ENCODE assay signal across 20 cellular contexts in genomic region chr11:26930518-26931247, GRCh38.
DNase-seq lines count a peak whose midpoint lies in the region; TF ChIP-seq lines count a peak whose summit lies in the region.
"Had no signal": no experiment of that assay in that cellular context is flagged by ENCODE, and none has a peak within 500 bp of the region (broad histone marks: within the 10 kb centered on the region; RNA-seq: fewer than 3 reads in every experiment).

No MANE protein-coding gene starts in this region.

- H3K36me3 ChIP-seq in GM23248 (ENCODE audit: low read depth): no peaks in the 10 kb centered on the region
- H3K36me3 ChIP-seq in esophagus muscularis mucosa: no peaks in the 10 kb centered on the region
- H3K36me3 ChIP-seq in BE2C: no peaks in the 10 kb centered on the region

- H3K36me3 Mint-ChIP-seq in nephron (ENCODE audit: low read depth): no peaks in the 10 kb centered on the region
- H3K36me3 Mint-ChIP-seq: activated naive CD8-positive, alpha-beta T cell treated with anti-CD3 and anti-CD28 coated beads, Interleukin-2, amount 10 ng/mL, durations not matched to agents 7 days and 5 days; naive B cell had no signal

- whole genome bisulfite sequencing in GM23248 (ENCODE audit: low coverage in 1 of 2, low lambda C conversion rate in 2 of 2, missing lambda C conversion rate in 2 of 2), 2 experiments: 35 to 61% methylated on average over 1 of the region's 1 CpG
- WGBS in esophagus muscularis mucosa: 52% methylated on average over 1 of the region's 1 CpG

- H3K9me2 ChIP-seq in GM23248 (ENCODE audit: insufficient read depth): 0 out of 2 replicates have a peak, but pooled peaks cover 8% of the 10 kb centered on the region

- H3K4me3 ChIP-seq in GM23248 (no peak overlapping the region), esophagus muscularis mucosa (no peak overlapping the region), BE2C (ENCODE audit: low read depth, low read length) (no peak overlapping the region)
- H3K4me3 ChIP-seq: K562, SK-N-MC had no signal

- peaks cover 25% of the 10 kb centered on the region for H3K4me1 Mint-ChIP-seq in nephron
- H3K4me1 Mint-ChIP-seq: activated naive CD8-positive, alpha-beta T cell treated with anti-CD3 and anti-CD28 coated beads, Interleukin-2, amount 10 ng/mL, durations not matched to agents 7 days and 5 days; naive B cell had no signal

- H3K27ac Mint-ChIP-seq in nephron: peak overlapping the region in 2 of 3 experiments; percentile 38 to 43
- H3K27ac Mint-ChIP-seq: activated naive CD8-positive, alpha-beta T cell treated with anti-CD3 and anti-CD28 coated beads, Interleukin-2, amount 10 ng/mL, durations not matched to agents 7 days and 5 days; activated T-cell treated with anti-CD3 and anti-CD28 coated beads, Interleukin-2, amount 50 U/mL, for 72 hours; naive B cell had no signal

- H2AFZ ChIP-seq in GM23248: no peak overlapping the region; the same call in 1 of the 2 replicates

- H3K9me3 Mint-ChIP-seq in nephron: peaks cover 16% of the 10 kb centered on the region

- no peak overlapping the region for H3K9ac ChIP-seq in GM23248

- intact Hi-C loops in esophagus muscularis mucosa (cut with DNase I): no loop called here

- TF ChIP-seq CTCF in esophagus muscularis mucosa (IDR thresholded peaks at IDR 0.05): no peak
- no peak for TF ChIP-seq CTCF in nephron (IDR thresholded peaks at IDR 0.05; ENCODE audit: unreplicated experiment in 3 of 3)
- TF ChIP-seq CTCF in BE2C (IDR thresholded peaks at IDR 0.05; ENCODE audit: low read depth, low read length): no peak

- H3K4me2 ChIP-seq in GM23248 (ENCODE audit: unreplicated experiment): peak overlapping the region; percentile 0

- H3K27me3 ChIP-seq in GM23248 (replicated peaks; ENCODE audit: insufficient read depth): no peaks in the 10 kb centered on the region
- H3K27me3 ChIP-seq in esophagus muscularis mucosa: no peaks in the 10 kb centered on the region
- no peaks in the 10 kb centered on the region for H3K27me3 ChIP-seq in BE2C
- H3K27me3 ChIP-seq: foreskin keratinocyte had no signal

- in situ Hi-C loops in GM23248 (cut with MboI): no loop called here
- in situ Hi-C loops in ACHN (cut with HindIII; ENCODE audit: low pct_ligation_motif_present, low pct_unique_long_range_greater_than_20kb, low sequenced_read_pairs): no loop called here

- H3K9me3 ChIP-seq in GM23248 (ENCODE audit: low read depth): no peaks in the 10 kb centered on the region
- no peaks in the 10 kb centered on the region for H3K9me3 ChIP-seq in esophagus muscularis mucosa
- no peaks in the 10 kb centered on the region for H3K9me3 ChIP-seq in BE2C

- no peaks in the 10 kb centered on the region for H4K20me1 ChIP-seq in GM23248 (ENCODE audit: insufficient read depth)

- peak overlapping the region; percentile 68 for H3K27ac ChIP-seq in GM23248
- H3K27ac ChIP-seq in esophagus muscularis mucosa (replicated peaks in 1 of 4): peak overlapping the region in 3 of 4 donors; percentile 15 to 20 (median 17)
- H3K27ac ChIP-seq: foreskin keratinocyte, HL-60, SK-N-MC had no signal

- H3K4me3 Mint-ChIP-seq in nephron: no peak overlapping the region
- H3K4me3 Mint-ChIP-seq: activated naive CD8-positive, alpha-beta T cell treated with anti-CD3 and anti-CD28 coated beads, Interleukin-2, amount 10 ng/mL, durations not matched to agents 7 days and 5 days; activated T-cell treated with anti-CD3 and anti-CD28 coated beads, Interleukin-2, amount 50 U/mL, for 72 hours; naive B cell had no signal

- H3K4me1 ChIP-seq in GM23248 (ENCODE audit: insufficient read depth) (peaks cover 21% of the 10 kb centered on the region), esophagus muscularis mucosa (peaks cover 0 to 25% (median 12%) of the 10 kb centered on the region in 4 donors), BE2C (no peaks in the 10 kb centered on the region)
- H3K4me1 ChIP-seq: foreskin keratinocyte had no signal

- no peak for TF ChIP-seq EP300 in esophagus muscularis mucosa (IDR thresholded peaks at IDR 0.05)

- DNase-seq in AG08395 (ENCODE audit: low spot score): peak; percentile 61
- DNase-seq in GM23248: peak; percentile 77
- DNase-seq in esophagus muscularis mucosa (ENCODE audit: extremely low spot score): no peak
- no peak for DNase-seq in BE2C
- no peak for DNase-seq in NCI-H345 (lab: John Stamatoyannopoulos, UW)
- no peak for DNase-seq in effector CD8-positive, alpha-beta T cell (lab: John Stamatoyannopoulos, UW)
- no peak for DNase-seq in ACHN
- DNase-seq: activated CD4-positive, alpha-beta T cell treated with anti-CD3 and anti-CD28 coated beads, Interleukin-2, amount 50 U/mL, for 48 hours; activated naive CD8-positive, alpha-beta T cell treated with anti-CD3 and anti-CD28 coated beads, Interleukin-2, amount 10 ng/mL, durations not matched to agents 7 days and 5 days; activated T-cell treated with anti-CD3 and anti-CD28 coated beads, Interleukin-2, amount 50 U/mL, for 72 hours; central memory CD4-positive, alpha-beta T cell; effector memory CD4-positive, alpha-beta T cell; naive B cell; NCI-H2081 treated with DMSO at 0.1 percent for 48 hours; NCI-H526 had no signal

- no peak for TF ChIP-seq POLR2A in esophagus muscularis mucosa (IDR thresholded peaks at IDR 0.05; ENCODE audit: low read depth)

- no peaks in the 10 kb centered on the region for H3K79me2 ChIP-seq in GM23248 (ENCODE audit: insufficient read depth)

- H3F3A ChIP-seq in GM23248 (ENCODE audit: insufficient read depth): peaks cover 22% of the 10 kb centered on the region

- peaks cover 4% of the 10 kb centered on the region for H3K27me3 Mint-ChIP-seq in nephron (ENCODE audit: low read depth)
- H3K27me3 Mint-ChIP-seq: activated naive CD8-positive, alpha-beta T cell treated with anti-CD3 and anti-CD28 coated beads, Interleukin-2, amount 10 ng/mL, durations not matched to agents 7 days and 5 days; naive B cell had no signal

Comparison
In these comparisons a context has a peak if more than half of its experiments do, and no peak if none do; other contexts are left out.
1. DNase-seq: peak in AG08395 (single experiment) and GM23248 (single experiment); none in esophagus muscularis mucosa (single experiment), BE2C (single experiment), NCI-H345 (single experiment), effector CD8-positive, alpha-beta T cell (single experiment) and ACHN (single experiment).